21 cellular contexts compared by ENCODE assay signal in the genomic region with DNA sequence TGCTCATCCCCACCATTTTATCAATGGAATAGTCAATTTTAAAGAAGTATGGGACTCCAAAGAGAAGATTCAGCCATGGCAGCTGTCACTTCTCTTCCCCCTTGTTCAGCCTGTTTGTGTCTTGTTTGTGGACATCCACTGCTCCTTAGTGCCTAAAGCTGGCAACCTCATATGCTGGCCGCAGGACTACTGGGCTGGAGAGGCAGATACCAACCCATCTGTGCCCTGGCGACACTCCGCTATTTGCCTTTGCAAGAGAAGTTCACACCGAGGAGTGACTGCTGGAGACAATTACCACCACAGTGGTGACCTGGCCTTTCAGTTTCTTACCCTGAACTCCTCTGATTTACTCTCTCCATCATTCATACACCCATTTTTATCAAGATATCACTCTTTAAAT.
"Had no signal": no experiment of that assay in that cellular context is flagged by ENCODE, and none has a peak within 500 bp of the region (broad histone marks: within the 10 kb centered on the region; RNA-seq: fewer than 3 reads in every experiment).

No MANE protein-coding gene starts in this region.

- DNase-seq: colonic mucosa; cortex of kidney; dermis blood vessel endothelial cell; effector CD8-positive, alpha-beta T cell; effector memory CD8-positive, alpha-beta T cell; endodermal cell; foreskin keratinocyte; head of caudate nucleus; heart right ventricle; hippocampal formation; left cardiac atrium; left lung; left ventricle myocardium superior; lower lobe of right lung; mesenchymal stem cell; mucosa of descending colon; naive B cell had no signal

- H3K27me3 ChIP-seq: colonic mucosa, esophagus muscularis mucosa, foreskin keratinocyte, gastroesophageal sphincter had no signal

- H3K9me3 Mint-ChIP-seq: effector memory CD8-positive, alpha-beta T cell had no signal

- H3K4me3 Mint-ChIP-seq: effector memory CD8-positive, alpha-beta T cell; endodermal cell; mesothelial cell of epicardium; naive B cell had no signal

- H3K4me1 ChIP-seq: colonic mucosa, esophagus muscularis mucosa, foreskin keratinocyte, gastroesophageal sphincter, heart right ventricle, left lung, lower lobe of right lung had no signal

- H3K4me3 ChIP-seq: colonic mucosa, dorsolateral prefrontal cortex, esophagus muscularis mucosa, gastroesophageal sphincter, heart right ventricle, left lung, lower lobe of right lung, mucosa of descending colon had no signal

- H3K9me3 ChIP-seq: colonic mucosa, esophagus muscularis mucosa, gastroesophageal sphincter, left lung, lower lobe of right lung, mucosa of descending colon had no signal

- H3K27ac ChIP-seq: colonic mucosa, esophagus muscularis mucosa, foreskin keratinocyte, gastroesophageal sphincter, heart right ventricle, left lung, lower lobe of right lung had no signal

- H3K36me3 ChIP-seq: colonic mucosa, esophagus muscularis mucosa, gastroesophageal sphincter, heart right ventricle, left lung, lower lobe of right lung had no signal

- ATAC-seq: effector memory CD8-positive, alpha-beta T cell; foreskin keratinocyte; gastroesophageal sphincter; heart right ventricle; left cardiac atrium; left lung; left ventricle myocardium superior; lower lobe of right lung; mucosa of descending colon had no signal

- H3K36me3 Mint-ChIP-seq: mesothelial cell of epicardium, naive B cell had no signal

- H3K4me1 Mint-ChIP-seq: mesothelial cell of epicardium, naive B cell had no signal

- H3K27ac Mint-ChIP-seq: effector memory CD8-positive, alpha-beta T cell; endodermal cell; mesothelial cell of epicardium; naive B cell had no signal
